In genomic region chr2:200811336-200812121, GRCh38 we compare ENCODE assay signal across 8 cellular contexts. TPM values are rescaled to one million over a fixed set of nuclear protein-coding genes. Genes with fewer than 3 reads are reported as not detected.
A peak's percentile ranks its signal among the peaks of the same experiment; 100 is the strongest.
DNase-seq lines count a peak whose midpoint lies in the region; ATAC-seq, FAIRE-seq and TF ChIP-seq lines count a peak whose summit lies in the region.

TSS of gene BZW1 (plus strand) at chr2:200811910. CDS start at chr2:200813218, 1,308 bp downstream.

- H4K20me1 ChIP-seq in Loucy (ENCODE audit: insufficient read depth, low read length, poor library complexity, severe bottlenecking) = peaks cover 47% of the 10 kb centered on the region

- H3K27ac Mint-ChIP-seq in natural killer cell treated with Interleukin-12 subunit alpha and Interleukin-12 subunit beta and Interleukin-15 and Interleukin-18, amount 100 ng/mL, for 72 hours = peak within 1 kb of the TSS; percentile 91 to 95

- H3K4me3 ChIP-seq in Loucy (ENCODE audit: low read length, poor library complexity, severe bottlenecking) = peak within 1 kb of the TSS; percentile 93

- TF ChIP-seq POLR2A in H54 (IDR thresholded peaks at IDR 0.05; ENCODE audit: low read depth, low read length) (peak; percentile 84), Raji (IDR thresholded peaks at IDR 0.05; ENCODE audit: insufficient read depth, low read depth, low read length) (peak; percentile 82)

- no peaks in the 10 kb centered on the region for H3K9me3 Mint-ChIP-seq in natural killer cell treated with Interleukin-12 subunit alpha and Interleukin-12 subunit beta and Interleukin-15 and Interleukin-18, amount 100 ng/mL, for 72 hours

- H3K9ac ChIP-seq in Loucy (ENCODE audit: low read depth, low read length, poor library complexity, severe bottlenecking) = peak within 1 kb of the TSS; percentile 94

- peak; percentile 91 for ATAC-seq in natural killer cell treated with Interleukin-12 subunit alpha and Interleukin-12 subunit beta and Interleukin-15 and Interleukin-18, amount 100 ng/mL, for 72 hours
- ATAC-seq in stimulated activated naive CD8-positive, alpha-beta T cell treated with anti-CD3 and anti-CD28 coated beads, Interleukin-15, Interleukin-2, amounts not matched to agents 100 U/mL and 50 U/mL, for 24 hours = peak; percentile 75

- H3K79me2 ChIP-seq in Loucy (ENCODE audit: insufficient read depth, low read length) = peaks cover 48% of the 10 kb centered on the region

- peak; percentile 97 for DNase-seq in EL
- peak; percentile 87 for DNase-seq in H54 (ENCODE audit: insufficient read length, low spot score)
- peak; percentile 93 for DNase-seq in activated T-helper 9 cell treated with anti-CD3 and anti-CD28 coated beads, Interleukin-2, amount 50 U/mL, for 16 hours (ENCODE audit: low read depth)
- DNase-seq in fibroblast of peridontal ligament (ENCODE audit: extremely low read depth) = peak; percentile 97
- peak; percentile 97 for DNase-seq in natural killer cell treated with Interleukin-12 subunit alpha and Interleukin-12 subunit beta and Interleukin-15 and Interleukin-18, amount 100 ng/mL, for 72 hours (ENCODE audit: low spot score)
- peak; percentile 96 for DNase-seq in stimulated activated naive CD8-positive, alpha-beta T cell treated with anti-CD3 and anti-CD28 coated beads, Interleukin-15, Interleukin-2, amounts not matched to agents 100 U/mL and 50 U/mL, for 24 hours

- peaks cover 38% of the 10 kb centered on the region for H3K36me3 Mint-ChIP-seq in natural killer cell treated with Interleukin-12 subunit alpha and Interleukin-12 subunit beta and Interleukin-15 and Interleukin-18, amount 100 ng/mL, for 72 hours

- TF ChIP-seq CTCF in Loucy (conservative IDR thresholded peaks at IDR 0.05; ENCODE audit: low read length) = no peak

- H3K4me2 ChIP-seq in Loucy (ENCODE audit: low read depth, low read length, poor library complexity, severe bottlenecking) = peak within 1 kb of the TSS; percentile 89

- H3K4me3 Mint-ChIP-seq in natural killer cell treated with Interleukin-12 subunit alpha and Interleukin-12 subunit beta and Interleukin-15 and Interleukin-18, amount 100 ng/mL, for 72 hours = peak within 1 kb of the TSS; percentile 96

- peaks cover 41% of the 10 kb centered on the region for H3K4me1 ChIP-seq in Loucy (ENCODE audit: insufficient read depth, low read length, poor library complexity, severe bottlenecking)

- peaks cover 3% of the 10 kb centered on the region for H3K27me3 ChIP-seq in Loucy (ENCODE audit: insufficient read depth, low read length, poor library complexity, severe bottlenecking)

- H2AFZ ChIP-seq in Loucy (ENCODE audit: low read length) = peak within 1 kb of the TSS; percentile 95

- no peaks in the 10 kb centered on the region for H3K9me3 ChIP-seq in Loucy (ENCODE audit: insufficient read depth, low read depth, low read length)

- H3K36me3 ChIP-seq in Loucy (ENCODE audit: insufficient read depth, low read length) = peaks cover 28% of the 10 kb centered on the region

- no peaks in the 10 kb centered on the region for H3F3A ChIP-seq in Loucy (ENCODE audit: low read depth)

- FAIRE-seq in H54 (lab: Jason Lieb, UNC) = peak; percentile 75

- H3K9me2 ChIP-seq in Loucy (replicated peaks; ENCODE audit: low read depth, low read length) = no peaks in the 10 kb centered on the region

- H3K4me1 Mint-ChIP-seq in natural killer cell treated with Interleukin-12 subunit alpha and Interleukin-12 subunit beta and Interleukin-15 and Interleukin-18, amount 100 ng/mL, for 72 hours (ENCODE audit: low read depth in 2 of 2) = peaks cover 46 to 57% of the 10 kb centered on the region in 2 donors

- H3K27me3 Mint-ChIP-seq in natural killer cell treated with Interleukin-12 subunit alpha and Interleukin-12 subunit beta and Interleukin-15 and Interleukin-18, amount 100 ng/mL, for 72 hours = no peaks in the 10 kb centered on the region

RNA-seq across cellular contexts. Expression of gene BZW1, which starts in this region (rescaled TPM):
- total RNA-seq in natural killer cell treated with Interleukin-12 subunit alpha and Interleukin-12 subunit beta and Interleukin-15 and Interleukin-18, amount 100 ng/mL, for 72 hours = 100 to 1,000 TPM; 327 to 422 TPM

Comparison
In these comparisons a context has a peak if more than half of its experiments do, and no peak if none do; other contexts are left out.
1. Peak in every context shown above with its lines: DNase-seq, ATAC-seq and H3K4me3 ChIP-seq.